8 cellular contexts compared by ENCODE assay signal in the genomic region with DNA sequence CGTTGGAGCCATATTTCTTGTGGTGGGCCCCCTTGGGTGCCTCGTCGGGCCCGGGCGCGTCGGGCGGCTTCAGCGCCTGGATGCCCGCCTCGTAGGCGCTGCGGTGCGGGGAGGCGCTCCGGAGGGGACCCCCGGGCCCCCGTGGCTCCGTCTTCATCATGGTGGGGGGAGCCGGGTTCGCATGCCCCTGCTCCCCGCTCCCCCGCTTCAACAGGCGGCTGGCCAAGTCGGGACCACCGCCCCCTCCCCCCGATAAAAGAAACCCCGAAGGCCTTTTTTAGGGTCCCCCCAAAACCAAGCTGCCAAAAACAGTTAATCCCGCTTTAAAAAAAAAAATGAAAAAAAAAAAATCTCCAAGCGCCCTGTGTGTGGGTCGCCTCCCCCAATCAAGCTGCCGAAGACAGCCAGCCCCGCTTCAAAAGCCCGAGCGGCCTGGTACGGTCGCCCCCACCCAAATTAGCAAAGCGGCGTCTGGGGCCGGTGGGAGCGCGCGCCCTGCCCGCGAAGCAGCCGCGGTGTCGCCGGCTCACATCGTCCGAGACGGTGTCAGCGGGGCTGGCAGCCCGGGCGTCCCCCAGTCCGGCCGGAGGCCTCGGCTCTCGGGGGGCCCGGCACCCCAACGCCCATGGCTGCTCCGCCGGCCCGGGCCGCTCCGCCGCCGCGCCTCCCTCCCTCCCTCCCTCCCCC. TPM values are rescaled to one million over a fixed set of nuclear protein-coding genes. Genes with fewer than 3 reads are reported as not detected.
A peak's percentile ranks its signal among the peaks of the same experiment; 100 is the strongest.
DNase-seq lines count a peak whose midpoint lies in the region; ATAC-seq lines count a peak whose summit lies in the region.

A gene with protein sequence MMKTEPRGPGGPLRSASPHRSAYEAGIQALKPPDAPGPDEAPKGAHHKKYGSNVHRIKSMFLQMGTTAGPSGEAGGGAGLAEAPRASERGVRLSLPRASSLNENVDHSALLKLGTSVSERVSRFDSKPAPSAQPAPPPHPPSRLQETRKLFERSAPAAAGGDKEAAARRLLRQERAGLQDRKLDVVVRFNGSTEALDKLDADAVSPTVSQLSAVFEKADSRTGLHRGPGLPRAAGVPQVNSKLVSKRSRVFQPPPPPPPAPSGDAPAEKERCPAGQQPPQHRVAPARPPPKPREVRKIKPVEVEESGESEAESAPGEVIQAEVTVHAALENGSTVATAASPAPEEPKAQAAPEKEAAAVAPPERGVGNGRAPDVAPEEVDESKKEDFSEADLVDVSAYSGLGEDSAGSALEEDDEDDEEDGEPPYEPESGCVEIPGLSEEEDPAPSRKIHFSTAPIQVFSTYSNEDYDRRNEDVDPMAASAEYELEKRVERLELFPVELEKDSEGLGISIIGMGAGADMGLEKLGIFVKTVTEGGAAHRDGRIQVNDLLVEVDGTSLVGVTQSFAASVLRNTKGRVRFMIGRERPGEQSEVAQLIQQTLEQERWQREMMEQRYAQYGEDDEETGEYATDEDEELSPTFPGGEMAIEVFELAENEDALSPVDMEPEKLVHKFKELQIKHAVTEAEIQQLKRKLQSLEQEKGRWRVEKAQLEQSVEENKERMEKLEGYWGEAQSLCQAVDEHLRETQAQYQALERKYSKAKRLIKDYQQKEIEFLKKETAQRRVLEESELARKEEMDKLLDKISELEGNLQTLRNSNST (minus strand): TSS at position 324 of the 687 bp plus-strand sequence. CDS start 164 bp downstream, at position 160.

- peak within 1 kb of the TSS; percentile 70 for H3K9ac ChIP-seq in endocrine pancreas (ENCODE audit: control insufficient read depth, insufficient read depth, low read length)

- DNase-seq in Caki2 (ENCODE audit: low read depth) (no peak), NCI-H69 (lab: John Stamatoyannopoulos, UW) (peak; percentile 72), myocyte (ENCODE audit: low read depth) (no peak), NAMALWA (ENCODE audit: low spot score) (no peak), globus pallidus (ENCODE audit: low spot score) (no peak), NCI-H524 (lab: John Stamatoyannopoulos, UW) (no peak)

- no peak within 1 kb of the TSS for H3K4me3 ChIP-seq in endocrine pancreas (ENCODE audit: control insufficient read depth, insufficient read depth, low read length)

- no peaks in the 10 kb centered on the region for H3K4me1 ChIP-seq in endocrine pancreas (ENCODE audit: control insufficient read depth, insufficient read depth, low read length)

- in situ Hi-C loops in Caki2 (cut with HindIII; ENCODE audit: low pct_unique_long_range_greater_than_20kb, low sequenced_read_pairs): no loop called here

- H3K9me3 ChIP-seq in endocrine pancreas (ENCODE audit: control insufficient read depth, low read length): no peaks in the 10 kb centered on the region

- H3K36me3 ChIP-seq in endocrine pancreas (ENCODE audit: control insufficient read depth, insufficient read depth, low read length): no peaks in the 10 kb centered on the region

- no peak for ATAC-seq in GM19452 (IDR thresholded peaks at IDR 0.05; ENCODE audit: unreplicated experiment)

- H3K27me3 ChIP-seq in endocrine pancreas (ENCODE audit: control insufficient read depth, insufficient read depth, low read length): no peaks in the 10 kb centered on the region

RNA-seq across cellular contexts. Expression of the gene that starts here (rescaled TPM):
- total RNA-seq in Caki2 (2014; rRNA removed; shearing (Covaris generic); ENCODE audit: low replicate concordance): 31.5 and 34.7 TPM in 2 replicates
- total RNA-seq in myocyte: 40.5 and 44.2 TPM in 2 replicates
- 43.6 TPM for polyA plus RNA-seq in myocyte (2012)
